8 cellular contexts compared by ENCODE assay signal in the genomic region with DNA sequence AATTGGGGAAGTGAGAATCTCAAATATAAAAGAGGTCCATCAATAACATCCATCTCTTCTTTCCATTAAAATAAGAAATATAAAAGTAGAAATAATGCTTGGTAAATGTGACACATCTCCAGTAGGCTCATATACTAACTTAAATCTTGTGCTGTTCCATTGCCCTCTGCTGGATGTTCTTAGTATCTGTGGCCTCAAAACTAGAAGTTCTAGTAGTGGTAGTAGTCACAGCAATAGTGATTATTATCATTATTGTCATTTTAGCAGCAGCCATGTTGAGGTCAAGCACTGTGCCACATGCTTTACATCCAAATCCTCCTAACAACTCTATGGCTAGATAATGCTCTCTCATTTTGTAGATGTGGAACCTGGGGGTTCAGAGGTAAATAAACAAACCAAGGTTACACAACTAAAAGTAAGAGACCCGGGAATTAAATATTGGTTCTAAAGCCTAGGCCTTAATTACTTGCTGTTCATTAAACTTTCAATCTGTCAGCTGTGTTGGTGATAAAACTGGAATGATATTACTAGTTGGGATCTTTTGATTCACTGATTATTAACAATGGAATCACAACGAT.
DNase-seq lines count a peak whose midpoint lies in the region; ATAC-seq lines count a peak whose summit lies in the region.

No MANE protein-coding gene starts in this region.

- H3K36me3 Mint-ChIP-seq in activated naive CD4-positive, alpha-beta T cell treated with anti-CD3 and anti-CD28 coated beads, Interleukin-2, amount 50 U/mL, for 24 hours, result peaks cover under 1% of the 10 kb centered on the region

- DNase-seq in activated naive CD4-positive, alpha-beta T cell treated with Interleukin-2 at 50 U/mL for 16 hours, result no peak
- peak; percentile 41 for DNase-seq in NCI-H1105 (lab: John Stamatoyannopoulos, UW)
- DNase-seq in SK-N-MC (ENCODE audit: low read depth, low spot score), result peak; percentile 22
- peak; percentile 11 for DNase-seq in effector CD4-positive, alpha-beta T cell
- DNase-seq in medulla oblongata (ENCODE audit: extremely low spot score), result peak; percentile 85
- no peak for DNase-seq in OCI-M2 (lab: John Stamatoyannopoulos, UW; ENCODE audit: unreplicated experiment)

- H3K4me3 ChIP-seq in SK-N-MC, result no peak overlapping the region

- H3K4me1 Mint-ChIP-seq in activated naive CD4-positive, alpha-beta T cell treated with anti-CD3 and anti-CD28 coated beads, Interleukin-2, amount 50 U/mL, for 24 hours, result peaks cover 28% of the 10 kb centered on the region

- H3K27ac ChIP-seq in SK-N-MC, result no peak overlapping the region

- peak overlapping the region; percentile 93 for H3K27ac Mint-ChIP-seq in activated naive CD4-positive, alpha-beta T cell treated with anti-CD3 and anti-CD28 coated beads, Interleukin-2, amount 50 U/mL, for 24 hours

- no peaks in the 10 kb centered on the region for H3K9me3 Mint-ChIP-seq in activated naive CD4-positive, alpha-beta T cell treated with anti-CD3 and anti-CD28 coated beads, Interleukin-2, amount 50 U/mL, for 24 hours

- no peaks in the 10 kb centered on the region for H3K36me3 ChIP-seq in SK-N-MC (ENCODE audit: insufficient read depth, low read length)

- H3K4me3 Mint-ChIP-seq in activated naive CD4-positive, alpha-beta T cell treated with anti-CD3 and anti-CD28 coated beads, Interleukin-2, amount 50 U/mL, for 24 hours, result peak overlapping the region; percentile 63

- H3K9me3 ChIP-seq in SK-N-MC (ENCODE audit: low read depth, low read length), result no peaks in the 10 kb centered on the region

- H3K27me3 Mint-ChIP-seq in activated naive CD4-positive, alpha-beta T cell treated with anti-CD3 and anti-CD28 coated beads, Interleukin-2, amount 50 U/mL, for 24 hours, result no peaks in the 10 kb centered on the region

- ATAC-seq in HG02642 (IDR thresholded peaks at IDR 0.05; ENCODE audit: poor library complexity, unreplicated experiment), result peak; percentile 64

- H3K9ac ChIP-seq in SK-N-MC (ENCODE audit: insufficient read length), result no peak overlapping the region

Comparison
In these comparisons a context has a peak if more than half of its experiments do, and no peak if none do; other contexts are left out.
1. DNase-seq: peak in NCI-H1105 (single experiment), SK-N-MC (single experiment), effector CD4-positive, alpha-beta T cell (single experiment) and medulla oblongata (single experiment); none in activated naive CD4-positive, alpha-beta T cell treated with Interleukin-2 at 50 U/mL for 16 hours (single experiment) and OCI-M2 (single experiment).